Comparison of ENCODE assay signal across 1 cellular context in the genomic region with DNA sequence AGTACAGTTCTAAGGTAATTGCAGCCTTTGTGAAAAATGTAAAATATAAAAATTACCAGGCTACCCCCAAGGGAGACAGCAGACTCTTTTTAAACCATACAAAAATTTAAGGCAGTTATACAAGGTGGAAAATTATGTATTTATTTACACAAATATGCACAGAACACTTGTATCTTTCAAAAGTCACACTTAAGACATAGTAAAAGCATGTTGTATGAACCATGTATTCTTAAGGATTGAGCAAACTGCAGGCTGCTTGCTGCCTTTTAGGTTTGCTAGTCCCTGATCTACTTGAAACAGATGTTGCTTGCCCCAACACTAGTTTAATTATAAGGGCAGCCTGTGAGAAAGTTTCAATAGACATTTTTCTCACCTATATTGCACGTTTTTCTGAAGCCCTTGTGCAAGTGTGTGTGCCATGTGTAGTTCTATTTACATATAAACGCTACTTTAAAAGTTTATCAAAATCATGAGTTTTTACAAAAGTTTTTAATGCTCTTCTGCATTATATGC.
TF ChIP-seq lines count a peak whose summit lies in the region.

No MANE protein-coding gene starts in this region.

TF ChIP-seq in IMR-90, 13 proteins besides CTCF, POLR2A, EP300 and RAD21 (continued from another document):
- TF ChIP-seq, protein P1, sequence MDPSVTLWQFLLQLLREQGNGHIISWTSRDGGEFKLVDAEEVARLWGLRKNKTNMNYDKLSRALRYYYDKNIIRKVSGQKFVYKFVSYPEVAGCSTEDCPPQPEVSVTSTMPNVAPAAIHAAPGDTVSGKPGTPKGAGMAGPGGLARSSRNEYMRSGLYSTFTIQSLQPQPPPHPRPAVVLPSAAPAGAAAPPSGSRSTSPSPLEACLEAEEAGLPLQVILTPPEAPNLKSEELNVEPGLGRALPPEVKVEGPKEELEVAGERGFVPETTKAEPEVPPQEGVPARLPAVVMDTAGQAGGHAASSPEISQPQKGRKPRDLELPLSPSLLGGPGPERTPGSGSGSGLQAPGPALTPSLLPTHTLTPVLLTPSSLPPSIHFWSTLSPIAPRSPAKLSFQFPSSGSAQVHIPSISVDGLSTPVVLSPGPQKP (IDR thresholded peaks at IDR 0.05; ENCODE audit: borderline replicate concordance, low read depth, low read length) = no peak
- TF ChIP-seq RFX5 (IDR thresholded peaks at IDR 0.05; ENCODE audit: low read depth, low read length) (no peak), CHD1 (IDR thresholded peaks at IDR 0.05; ENCODE audit: low read depth, low read length) (no peak), MAFK (IDR thresholded peaks at IDR 0.05; ENCODE audit: low read depth, low read length) (no peak), SMC3 (IDR thresholded peaks at IDR 0.05; ENCODE audit: low read depth, low read length) (no peak), BHLHE40 (IDR thresholded peaks at IDR 0.05; ENCODE audit: low read depth, low read length) (no peak), FOS (IDR thresholded peaks at IDR 0.05; ENCODE audit: low read depth, low read length) (no peak), NFE2L2 (IDR thresholded peaks at IDR 0.05; ENCODE audit: low read depth, low read length) (no peak), MXI1 (IDR thresholded peaks at IDR 0.05; ENCODE audit: borderline replicate concordance, low read depth, low read length) (no peak), RCOR1 (IDR thresholded peaks at IDR 0.05; ENCODE audit: insufficient replicate concordance, low read length) (no peak), CEBPB (IDR thresholded peaks at IDR 0.05; ENCODE audit: low read depth, low read length) (no peak)
- TF ChIP-seq, protein P2, sequence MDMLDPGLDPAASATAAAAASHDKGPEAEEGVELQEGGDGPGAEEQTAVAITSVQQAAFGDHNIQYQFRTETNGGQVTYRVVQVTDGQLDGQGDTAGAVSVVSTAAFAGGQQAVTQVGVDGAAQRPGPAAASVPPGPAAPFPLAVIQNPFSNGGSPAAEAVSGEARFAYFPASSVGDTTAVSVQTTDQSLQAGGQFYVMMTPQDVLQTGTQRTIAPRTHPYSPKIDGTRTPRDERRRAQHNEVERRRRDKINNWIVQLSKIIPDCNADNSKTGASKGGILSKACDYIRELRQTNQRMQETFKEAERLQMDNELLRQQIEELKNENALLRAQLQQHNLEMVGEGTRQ (IDR thresholded peaks at IDR 0.05; ENCODE audit: low read depth, low read length) = no peak
